In genomic region chr17:45016823-45017222, GRCh38 we compare ENCODE assay signal across 11 cellular contexts. TPM values are rescaled to one million over a fixed set of nuclear protein-coding genes. Genes with fewer than 3 reads are reported as not detected.
DNase-seq lines count a peak whose midpoint lies in the region; ATAC-seq and TF ChIP-seq lines count a peak whose summit lies in the region.
"Had no signal": no experiment of that assay in that cellular context is flagged by ENCODE, and none has a peak within 500 bp of the region (broad histone marks: within the 10 kb centered on the region; RNA-seq: fewer than 3 reads in every experiment).

No MANE protein-coding gene starts in this region.

- H3K9me2 ChIP-seq in HCT116 (ENCODE audit: insufficient read depth), result no peaks in the 10 kb centered on the region

- TF ChIP-seq POLR2A in HCT116 (IDR thresholded peaks at IDR 0.05; ENCODE audit: borderline replicate concordance, extremely low read depth, insufficient read depth, insufficient read length), result no peak

- H3K9ac ChIP-seq in HCT116 (ENCODE audit: low read length), result no peak overlapping the region

- intact Hi-C loops in HCT116 (cut with micrococcal nuclease), result no loop called here

- DNase-seq in D341Med (ENCODE audit: low spot score) (peak; percentile 74), HCT116 (ENCODE audit: low read depth, low spot score) (no peak), SK-MEL-5 (ENCODE audit: low read depth, low spot score) (peak; percentile 44), kidney epithelial cell (ENCODE audit: low read depth) (no peak), cerebellum (ENCODE audit: low spot score) (no peak), putamen (ENCODE audit: low spot score) (no peak), cortex of kidney (lab: John Stamatoyannopoulos, UW) (no peak)
- DNase-seq: activated effector memory CD4-positive, alpha-beta T cell treated with anti-CD3 and anti-CD28 coated beads, Interleukin-2, amount 50 U/mL, for 16 hours; T-helper 9 cell had no signal

- H3K4me2 ChIP-seq in HCT116 (ENCODE audit: low read length), result no peak overlapping the region

- POLR2A ChIA-PET in HCT116 (lab: Charles Lee), result interaction anchor here (0.7 kb wide), 1 partner anchor 97 kb away, joined by 3 read pairs; no protein-coding TSS in a partner anchor

- no peak overlapping the region for H2AFZ ChIP-seq in HCT116 (ENCODE audit: low read depth, low read length, poor library complexity, severe bottlenecking)

- H3K27me3 ChIP-seq in HCT116 (ENCODE audit: insufficient read depth, low read length) (no peaks in the 10 kb centered on the region), kidney epithelial cell (ENCODE audit: control insufficient read depth, insufficient read depth, low read length) (peaks cover 4% of the 10 kb centered on the region)

- H3K27ac ChIP-seq in HCT116 (ENCODE audit: low read depth, low read length), result no peak overlapping the region
- H3K27ac ChIP-seq: skin epidermis had no signal

- H3K79me2 ChIP-seq in HCT116 (ENCODE audit: insufficient read depth, low read length), result no peaks in the 10 kb centered on the region

- CTCF ChIA-PET in HCT116 (lab: Charles Lee), result interaction anchor here (0.6 to 1.9 kb wide), 6 partner anchors 33 to 241 kb away, joined by 3 to 5 read pairs (median 3); partner anchors contain the start of gene ACBD4

- in situ Hi-C loops in SK-MEL-5 (cut with HindIII; ENCODE audit: low pct_unique_long_range_greater_than_20kb, low sequenced_read_pairs), result no loop called here

- H3K36me3 ChIP-seq in HCT116 (ENCODE audit: control insufficient read depth in 1 of 2, insufficient read depth in 2 of 2, low read length in 2 of 2) (no peaks in the 10 kb centered on the region), kidney epithelial cell (ENCODE audit: control insufficient read depth, insufficient read depth, low read length) (no peaks in the 10 kb centered on the region)

- TF ChIP-seq CTCF in HCT116 (IDR thresholded peaks at IDR 0.05 in 2 of 3, conservative IDR thresholded peaks at IDR 0.05 in 1 of 3; ENCODE audit: borderline replicate concordance in 1 of 3, insufficient read depth in 1 of 3, low read depth in 2 of 3, low read length in 2 of 3) (peak; percentile 26 to 54 (median 46); a peak in 5 of 6 replicates), kidney epithelial cell (IDR thresholded peaks at IDR 0.05; ENCODE audit: insufficient read depth, low read length, poor library complexity, severe bottlenecking) (peak; percentile 47)

- RAD21 ChIA-PET in HCT116 (lab: Charles Lee; ENCODE audit: low non-redundant PET in 1 of 2, low total read pairs in 2 of 2, uncharacterized antibody in 2 of 2, unreplicated experiment in 2 of 2), result no interaction called here

- H4K20me1 ChIP-seq in HCT116 (ENCODE audit: insufficient read depth), result no peaks in the 10 kb centered on the region

- TF ChIP-seq RAD21 in HCT116 (IDR thresholded peaks at IDR 0.05; ENCODE audit: low read depth), result peak; percentile 46

- peaks cover 11 to 28% of the 10 kb centered on the region in 2 experiments; a peak in 3 of 4 replicates for H3K4me1 ChIP-seq in HCT116 (ENCODE audit: control insufficient read depth in 1 of 2, insufficient read depth in 2 of 2, low read length in 2 of 2)

- H3K4me3 ChIP-seq in HCT116 (replicated peaks in 1 of 2; ENCODE audit: low read depth in 1 of 2, low read length in 2 of 2) (no peak overlapping the region), kidney epithelial cell (ENCODE audit: low read depth, low read length) (no peak overlapping the region)
- H3K4me3 ChIP-seq: skin epidermis had no signal

- no TSS peak for BruUV-seq in HCT116 (replicated peaks; lab: Mats Ljungman, UMichigan)

- H3K9me3 ChIP-seq in HCT116 (ENCODE audit: control insufficient read depth in 1 of 2, insufficient read depth in 1 of 2, low read depth in 1 of 2, low read length in 2 of 2), result no peaks in the 10 kb centered on the region

- ATAC-seq in HCT116, result peak; percentile 64
- ATAC-seq in GM21737 (IDR thresholded peaks at IDR 0.05; ENCODE audit: unreplicated experiment), result no peak

TF ChIP-seq in HCT116, 20 proteins besides CTCF, POLR2A, EP300 and RAD21:
- TF ChIP-seq ELF1 (IDR thresholded peaks at IDR 0.05; ENCODE audit: borderline replicate concordance, low read depth) (no peak), ZFX (IDR thresholded peaks at IDR 0.05) (no peak), SIN3A (IDR thresholded peaks at IDR 0.05; ENCODE audit: low read depth) (no peak), MAX (IDR thresholded peaks at IDR 0.05) (0 out of 2 replicates have a peak, but pooled peaks have one; percentile 27), SP1 (IDR thresholded peaks at IDR 0.05; ENCODE audit: low read depth) (no peak), JUND (IDR thresholded peaks at IDR 0.05) (peak; percentile 38; the same call in 1 of the 2 replicates)

RNA-seq across cellular contexts. Expression of gene DCAKD, which starts 34.6 kb away (rescaled TPM):
- total RNA-seq in HCT116 (2021; ENCODE audit: unreplicated experiment), result 31.9 TPM
- 23.3 and 24.4 TPM in 2 replicates for polyA plus RNA-seq in HCT116 (2012)
- 32.1 and 41.4 TPM in 2 replicates for total RNA-seq in SK-MEL-5 (2014; rRNA removed; shearing (Covaris generic))
- 46.2 and 51.5 TPM in 2 replicates for polyA plus RNA-seq in SK-MEL-5 (2015; cell fraction: cytosol; rRNA removed)
- 22.3 and 26.7 TPM in 2 replicates for polyA plus RNA-seq in SK-MEL-5 (2015; cell fraction: nucleus; rRNA removed)
- 61.5 and 65.9 TPM in 2 replicates for total RNA-seq in kidney epithelial cell
- total RNA-seq in cerebellum, result 41.9 TPM

RNA-seq across cellular contexts. Expression of gene NMT1, which starts 44.3 kb away (rescaled TPM):
- total RNA-seq in HCT116 (2021; ENCODE audit: unreplicated experiment), result 173 TPM
- 124 and 172 TPM in 2 replicates for polyA plus RNA-seq in HCT116 (2012)
- total RNA-seq in SK-MEL-5 (2014; rRNA removed; shearing (Covaris generic)), result 71.5 and 78.0 TPM in 2 replicates
- 71.8 and 85.7 TPM in 2 replicates for polyA plus RNA-seq in SK-MEL-5 (2015; cell fraction: cytosol; rRNA removed)
- 61.5 and 64.3 TPM in 2 replicates for polyA plus RNA-seq in SK-MEL-5 (2015; cell fraction: nucleus; rRNA removed)
- total RNA-seq in kidney epithelial cell, result 68.0 and 82.0 TPM in 2 replicates
- 30.4 TPM for total RNA-seq in cerebellum

RNA-seq across cellular contexts. Expression of gene C1QL1, which starts 48.7 kb away (rescaled TPM):
- total RNA-seq in HCT116 (2021; ENCODE audit: unreplicated experiment) (3.5 TPM), kidney epithelial cell (0.08 TPM in 1 of 2 replicates, not detected in the other), cerebellum (4.3 TPM)
- polyA plus RNA-seq in HCT116 (2012), result 3.6 and 4.2 TPM in 2 replicates
- 3.8 and 5.0 TPM in 2 replicates for total RNA-seq in SK-MEL-5 (2014; rRNA removed; shearing (Covaris generic))
- 19.1 and 20.9 TPM in 2 replicates for polyA plus RNA-seq in SK-MEL-5 (2015; cell fraction: cytosol; rRNA removed)
- polyA plus RNA-seq in SK-MEL-5 (2015; cell fraction: nucleus; rRNA removed), result 0.89 and 4.8 TPM in 2 replicates

Comparison
In these comparisons a context has a peak if more than half of its experiments do, and no peak if none do; other contexts are left out.
1. DNase-seq: peak in D341Med (single experiment) and SK-MEL-5 (single experiment); none in HCT116 (single experiment), kidney epithelial cell (single experiment), cerebellum (single experiment), putamen (single experiment) and cortex of kidney (single experiment).